ENCODE assay signal across 1 cellular context in the genomic region with DNA sequence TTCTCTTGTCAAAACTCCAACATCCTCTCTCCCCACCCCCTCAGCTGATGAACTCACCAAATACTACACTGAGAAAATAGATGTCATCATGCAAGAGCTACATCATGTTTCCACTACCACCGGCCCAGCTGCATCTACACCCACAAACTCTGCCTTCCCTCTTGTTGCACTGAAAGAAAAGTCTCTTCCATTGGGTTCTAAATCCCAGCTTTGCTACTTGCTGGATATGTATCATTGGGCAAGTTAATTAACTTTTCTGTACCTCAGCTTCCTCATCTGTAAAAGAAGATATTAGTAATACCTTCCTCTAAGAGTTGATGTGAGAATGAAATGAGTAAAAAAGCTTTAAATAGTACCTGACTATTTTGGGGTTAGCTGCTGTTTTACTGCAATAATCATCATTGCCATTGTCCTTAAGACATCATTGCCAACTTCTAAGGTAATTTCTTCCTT.
TF ChIP-seq lines count a peak whose summit lies in the region.

No MANE protein-coding gene starts in this region.

TF ChIP-seq in HepG2, 621 proteins besides CTCF, POLR2A, EP300 and RAD21 (continued from another document):
- TF ChIP-seq, protein P1, sequence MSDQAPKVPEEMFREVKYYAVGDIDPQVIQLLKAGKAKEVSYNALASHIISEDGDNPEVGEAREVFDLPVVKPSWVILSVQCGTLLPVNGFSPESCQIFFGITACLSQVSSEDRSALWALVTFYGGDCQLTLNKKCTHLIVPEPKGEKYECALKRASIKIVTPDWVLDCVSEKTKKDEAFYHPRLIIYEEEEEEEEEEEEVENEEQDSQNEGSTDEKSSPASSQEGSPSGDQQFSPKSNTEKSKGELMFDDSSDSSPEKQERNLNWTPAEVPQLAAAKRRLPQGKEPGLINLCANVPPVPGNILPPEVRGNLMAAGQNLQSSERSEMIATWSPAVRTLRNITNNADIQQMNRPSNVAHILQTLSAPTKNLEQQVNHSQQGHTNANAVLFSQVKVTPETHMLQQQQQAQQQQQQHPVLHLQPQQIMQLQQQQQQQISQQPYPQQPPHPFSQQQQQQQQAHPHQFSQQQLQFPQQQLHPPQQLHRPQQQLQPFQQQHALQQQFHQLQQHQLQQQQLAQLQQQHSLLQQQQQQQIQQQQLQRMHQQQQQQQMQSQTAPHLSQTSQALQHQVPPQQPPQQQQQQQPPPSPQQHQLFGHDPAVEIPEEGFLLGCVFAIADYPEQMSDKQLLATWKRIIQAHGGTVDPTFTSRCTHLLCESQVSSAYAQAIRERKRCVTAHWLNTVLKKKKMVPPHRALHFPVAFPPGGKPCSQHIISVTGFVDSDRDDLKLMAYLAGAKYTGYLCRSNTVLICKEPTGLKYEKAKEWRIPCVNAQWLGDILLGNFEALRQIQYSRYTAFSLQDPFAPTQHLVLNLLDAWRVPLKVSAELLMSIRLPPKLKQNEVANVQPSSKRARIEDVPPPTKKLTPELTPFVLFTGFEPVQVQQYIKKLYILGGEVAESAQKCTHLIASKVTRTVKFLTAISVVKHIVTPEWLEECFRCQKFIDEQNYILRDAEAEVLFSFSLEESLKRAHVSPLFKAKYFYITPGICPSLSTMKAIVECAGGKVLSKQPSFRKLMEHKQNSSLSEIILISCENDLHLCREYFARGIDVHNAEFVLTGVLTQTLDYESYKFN (CRISPR knock-in tag; conservative IDR thresholded peaks at IDR 0.05), result no peak
- TF ChIP-seq, protein P2, sequence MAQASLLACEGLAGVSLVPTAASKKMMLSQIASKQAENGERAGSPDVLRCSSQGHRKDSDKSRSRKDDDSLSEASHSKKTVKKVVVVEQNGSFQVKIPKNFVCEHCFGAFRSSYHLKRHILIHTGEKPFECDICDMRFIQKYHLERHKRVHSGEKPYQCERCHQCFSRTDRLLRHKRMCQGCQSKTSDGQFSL (CRISPR knock-in tag; IDR thresholded peaks at IDR 0.05), result no peak
- TF ChIP-seq, protein P3, sequence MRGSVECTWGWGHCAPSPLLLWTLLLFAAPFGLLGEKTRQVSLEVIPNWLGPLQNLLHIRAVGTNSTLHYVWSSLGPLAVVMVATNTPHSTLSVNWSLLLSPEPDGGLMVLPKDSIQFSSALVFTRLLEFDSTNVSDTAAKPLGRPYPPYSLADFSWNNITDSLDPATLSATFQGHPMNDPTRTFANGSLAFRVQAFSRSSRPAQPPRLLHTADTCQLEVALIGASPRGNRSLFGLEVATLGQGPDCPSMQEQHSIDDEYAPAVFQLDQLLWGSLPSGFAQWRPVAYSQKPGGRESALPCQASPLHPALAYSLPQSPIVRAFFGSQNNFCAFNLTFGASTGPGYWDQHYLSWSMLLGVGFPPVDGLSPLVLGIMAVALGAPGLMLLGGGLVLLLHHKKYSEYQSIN (CRISPR knock-in tag; IDR thresholded peaks at IDR 0.05; ENCODE audit: borderline replicate concordance), result no peak
- no peak for TF ChIP-seq ZSCAN31 (CRISPR knock-in tag; IDR thresholded peaks at IDR 0.05; ENCODE audit: low read depth)
- TF ChIP-seq, protein P4, sequence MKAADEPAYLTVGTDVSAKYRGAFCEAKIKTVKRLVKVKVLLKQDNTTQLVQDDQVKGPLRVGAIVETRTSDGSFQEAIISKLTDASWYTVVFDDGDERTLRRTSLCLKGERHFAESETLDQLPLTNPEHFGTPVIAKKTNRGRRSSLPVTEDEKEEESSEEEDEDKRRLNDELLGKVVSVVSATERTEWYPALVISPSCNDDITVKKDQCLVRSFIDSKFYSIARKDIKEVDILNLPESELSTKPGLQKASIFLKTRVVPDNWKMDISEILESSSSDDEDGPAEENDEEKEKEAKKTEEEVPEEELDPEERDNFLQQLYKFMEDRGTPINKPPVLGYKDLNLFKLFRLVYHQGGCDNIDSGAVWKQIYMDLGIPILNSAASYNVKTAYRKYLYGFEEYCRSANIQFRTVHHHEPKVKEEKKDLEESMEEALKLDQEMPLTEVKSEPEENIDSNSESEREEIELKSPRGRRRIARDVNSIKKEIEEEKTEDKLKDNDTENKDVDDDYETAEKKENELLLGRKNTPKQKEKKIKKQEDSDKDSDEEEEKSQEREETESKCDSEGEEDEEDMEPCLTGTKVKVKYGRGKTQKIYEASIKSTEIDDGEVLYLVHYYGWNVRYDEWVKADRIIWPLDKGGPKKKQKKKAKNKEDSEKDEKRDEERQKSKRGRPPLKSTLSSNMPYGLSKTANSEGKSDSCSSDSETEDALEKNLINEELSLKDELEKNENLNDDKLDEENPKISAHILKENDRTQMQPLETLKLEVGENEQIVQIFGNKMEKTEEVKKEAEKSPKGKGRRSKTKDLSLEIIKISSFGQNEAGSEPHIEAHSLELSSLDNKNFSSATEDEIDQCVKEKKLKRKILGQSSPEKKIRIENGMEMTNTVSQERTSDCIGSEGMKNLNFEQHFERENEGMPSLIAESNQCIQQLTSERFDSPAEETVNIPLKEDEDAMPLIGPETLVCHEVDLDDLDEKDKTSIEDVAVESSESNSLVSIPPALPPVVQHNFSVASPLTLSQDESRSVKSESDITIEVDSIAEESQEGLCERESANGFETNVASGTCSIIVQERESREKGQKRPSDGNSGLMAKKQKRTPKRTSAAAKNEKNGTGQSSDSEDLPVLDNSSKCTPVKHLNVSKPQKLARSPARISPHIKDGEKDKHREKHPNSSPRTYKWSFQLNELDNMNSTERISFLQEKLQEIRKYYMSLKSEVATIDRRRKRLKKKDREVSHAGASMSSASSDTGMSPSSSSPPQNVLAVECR (CRISPR knock-in tag; IDR thresholded peaks at IDR 0.05; ENCODE audit: borderline replicate concordance), result no peak
- no peak for TF ChIP-seq POLR2AphosphoS2 (IDR thresholded peaks at IDR 0.05; ENCODE audit: low read depth, low read length)
- TF ChIP-seq, protein P5, sequence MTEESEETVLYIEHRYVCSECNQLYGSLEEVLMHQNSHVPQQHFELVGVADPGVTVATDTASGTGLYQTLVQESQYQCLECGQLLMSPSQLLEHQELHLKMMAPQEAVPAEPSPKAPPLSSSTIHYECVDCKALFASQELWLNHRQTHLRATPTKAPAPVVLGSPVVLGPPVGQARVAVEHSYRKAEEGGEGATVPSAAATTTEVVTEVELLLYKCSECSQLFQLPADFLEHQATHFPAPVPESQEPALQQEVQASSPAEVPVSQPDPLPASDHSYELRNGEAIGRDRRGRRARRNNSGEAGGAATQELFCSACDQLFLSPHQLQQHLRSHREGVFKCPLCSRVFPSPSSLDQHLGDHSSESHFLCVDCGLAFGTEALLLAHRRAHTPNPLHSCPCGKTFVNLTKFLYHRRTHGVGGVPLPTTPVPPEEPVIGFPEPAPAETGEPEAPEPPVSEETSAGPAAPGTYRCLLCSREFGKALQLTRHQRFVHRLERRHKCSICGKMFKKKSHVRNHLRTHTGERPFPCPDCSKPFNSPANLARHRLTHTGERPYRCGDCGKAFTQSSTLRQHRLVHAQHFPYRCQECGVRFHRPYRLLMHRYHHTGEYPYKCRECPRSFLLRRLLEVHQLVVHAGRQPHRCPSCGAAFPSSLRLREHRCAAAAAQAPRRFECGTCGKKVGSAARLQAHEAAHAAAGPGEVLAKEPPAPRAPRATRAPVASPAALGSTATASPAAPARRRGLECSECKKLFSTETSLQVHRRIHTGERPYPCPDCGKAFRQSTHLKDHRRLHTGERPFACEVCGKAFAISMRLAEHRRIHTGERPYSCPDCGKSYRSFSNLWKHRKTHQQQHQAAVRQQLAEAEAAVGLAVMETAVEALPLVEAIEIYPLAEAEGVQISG (CRISPR knock-in tag; IDR thresholded peaks at IDR 0.05), result no peak
- TF ChIP-seq, protein P6, sequence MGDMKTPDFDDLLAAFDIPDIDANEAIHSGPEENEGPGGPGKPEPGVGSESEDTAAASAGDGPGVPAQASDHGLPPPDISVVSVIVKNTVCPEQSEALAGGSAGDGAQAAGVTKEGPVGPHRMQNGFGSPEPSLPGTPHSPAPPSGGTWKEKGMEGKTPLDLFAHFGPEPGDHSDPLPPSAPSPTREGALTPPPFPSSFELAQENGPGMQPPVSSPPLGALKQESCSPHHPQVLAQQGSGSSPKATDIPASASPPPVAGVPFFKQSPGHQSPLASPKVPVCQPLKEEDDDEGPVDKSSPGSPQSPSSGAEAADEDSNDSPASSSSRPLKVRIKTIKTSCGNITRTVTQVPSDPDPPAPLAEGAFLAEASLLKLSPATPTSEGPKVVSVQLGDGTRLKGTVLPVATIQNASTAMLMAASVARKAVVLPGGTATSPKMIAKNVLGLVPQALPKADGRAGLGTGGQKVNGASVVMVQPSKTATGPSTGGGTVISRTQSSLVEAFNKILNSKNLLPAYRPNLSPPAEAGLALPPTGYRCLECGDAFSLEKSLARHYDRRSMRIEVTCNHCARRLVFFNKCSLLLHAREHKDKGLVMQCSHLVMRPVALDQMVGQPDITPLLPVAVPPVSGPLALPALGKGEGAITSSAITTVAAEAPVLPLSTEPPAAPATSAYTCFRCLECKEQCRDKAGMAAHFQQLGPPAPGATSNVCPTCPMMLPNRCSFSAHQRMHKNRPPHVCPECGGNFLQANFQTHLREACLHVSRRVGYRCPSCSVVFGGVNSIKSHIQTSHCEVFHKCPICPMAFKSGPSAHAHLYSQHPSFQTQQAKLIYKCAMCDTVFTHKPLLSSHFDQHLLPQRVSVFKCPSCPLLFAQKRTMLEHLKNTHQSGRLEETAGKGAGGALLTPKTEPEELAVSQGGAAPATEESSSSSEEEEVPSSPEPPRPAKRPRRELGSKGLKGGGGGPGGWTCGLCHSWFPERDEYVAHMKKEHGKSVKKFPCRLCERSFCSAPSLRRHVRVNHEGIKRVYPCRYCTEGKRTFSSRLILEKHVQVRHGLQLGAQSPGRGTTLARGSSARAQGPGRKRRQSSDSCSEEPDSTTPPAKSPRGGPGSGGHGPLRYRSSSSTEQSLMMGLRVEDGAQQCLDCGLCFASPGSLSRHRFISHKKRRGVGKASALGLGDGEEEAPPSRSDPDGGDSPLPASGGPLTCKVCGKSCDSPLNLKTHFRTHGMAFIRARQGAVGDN (CRISPR knock-in tag; IDR thresholded peaks at IDR 0.05), result no peak
- TF ChIP-seq, protein P7, sequence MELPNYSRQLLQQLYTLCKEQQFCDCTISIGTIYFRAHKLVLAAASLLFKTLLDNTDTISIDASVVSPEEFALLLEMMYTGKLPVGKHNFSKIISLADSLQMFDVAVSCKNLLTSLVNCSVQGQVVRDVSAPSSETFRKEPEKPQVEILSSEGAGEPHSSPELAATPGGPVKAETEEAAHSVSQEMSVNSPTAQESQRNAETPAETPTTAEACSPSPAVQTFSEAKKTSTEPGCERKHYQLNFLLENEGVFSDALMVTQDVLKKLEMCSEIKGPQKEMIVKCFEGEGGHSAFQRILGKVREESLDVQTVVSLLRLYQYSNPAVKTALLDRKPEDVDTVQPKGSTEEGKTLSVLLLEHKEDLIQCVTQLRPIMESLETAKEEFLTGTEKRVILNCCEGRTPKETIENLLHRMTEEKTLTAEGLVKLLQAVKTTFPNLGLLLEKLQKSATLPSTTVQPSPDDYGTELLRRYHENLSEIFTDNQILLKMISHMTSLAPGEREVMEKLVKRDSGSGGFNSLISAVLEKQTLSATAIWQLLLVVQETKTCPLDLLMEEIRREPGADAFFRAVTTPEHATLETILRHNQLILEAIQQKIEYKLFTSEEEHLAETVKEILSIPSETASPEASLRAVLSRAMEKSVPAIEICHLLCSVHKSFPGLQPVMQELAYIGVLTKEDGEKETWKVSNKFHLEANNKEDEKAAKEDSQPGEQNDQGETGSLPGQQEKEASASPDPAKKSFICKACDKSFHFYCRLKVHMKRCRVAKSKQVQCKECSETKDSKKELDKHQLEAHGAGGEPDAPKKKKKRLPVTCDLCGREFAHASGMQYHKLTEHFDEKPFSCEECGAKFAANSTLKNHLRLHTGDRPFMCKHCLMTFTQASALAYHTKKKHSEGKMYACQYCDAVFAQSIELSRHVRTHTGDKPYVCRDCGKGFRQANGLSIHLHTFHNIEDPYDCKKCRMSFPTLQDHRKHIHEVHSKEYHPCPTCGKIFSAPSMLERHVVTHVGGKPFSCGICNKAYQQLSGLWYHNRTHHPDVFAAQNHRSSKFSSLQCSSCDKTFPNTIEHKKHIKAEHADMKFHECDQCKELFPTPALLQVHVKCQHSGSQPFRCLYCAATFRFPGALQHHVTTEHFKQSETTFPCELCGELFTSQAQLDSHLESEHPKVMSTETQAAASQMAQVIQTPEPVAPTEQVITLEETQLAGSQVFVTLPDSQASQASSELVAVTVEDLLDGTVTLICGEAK (IDR thresholded peaks at IDR 0.05), result no peak
- TF ChIP-seq, protein P7 (CRISPR knock-in tag; IDR thresholded peaks at IDR 0.05), result no peak
- no peak for TF ChIP-seq CBX1 (IDR thresholded peaks at IDR 0.05; ENCODE audit: low read depth)
- no peak for TF ChIP-seq ZMYM3 (CRISPR knock-in tag; IDR thresholded peaks at IDR 0.05)
- TF ChIP-seq GATAD2A (CRISPR knock-in tag; IDR thresholded peaks at IDR 0.05), result no peak
- no peak for TF ChIP-seq KMT2B (CRISPR knock-in tag; IDR thresholded peaks at IDR 0.05)
- TF ChIP-seq ZNF510 (CRISPR knock-in tag; IDR thresholded peaks at IDR 0.05; ENCODE audit: low read depth), result no peak
- no peak for TF ChIP-seq SRY (CRISPR knock-in tag; IDR thresholded peaks at IDR 0.05)
- TF ChIP-seq, protein P8, sequence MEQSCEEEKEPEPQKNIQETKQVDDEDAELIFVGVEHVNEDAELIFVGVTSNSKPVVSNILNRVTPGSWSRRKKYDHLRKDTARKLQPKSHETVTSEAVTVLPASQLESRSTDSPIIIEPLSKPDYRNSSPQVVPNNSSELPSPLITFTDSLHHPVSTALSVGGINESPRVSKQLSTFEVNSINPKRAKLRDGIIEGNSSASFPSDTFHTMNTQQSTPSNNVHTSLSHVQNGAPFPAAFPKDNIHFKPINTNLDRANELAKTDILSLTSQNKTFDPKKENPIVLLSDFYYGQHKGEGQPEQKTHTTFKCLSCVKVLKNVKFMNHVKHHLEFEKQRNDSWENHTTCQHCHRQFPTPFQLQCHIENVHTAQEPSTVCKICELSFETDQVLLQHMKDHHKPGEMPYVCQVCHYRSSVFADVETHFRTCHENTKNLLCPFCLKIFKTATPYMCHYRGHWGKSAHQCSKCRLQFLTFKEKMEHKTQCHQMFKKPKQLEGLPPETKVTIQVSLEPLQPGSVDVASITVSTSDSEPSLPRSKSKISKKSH (CRISPR knock-in tag; IDR thresholded peaks at IDR 0.05; ENCODE audit: borderline replicate concordance), result no peak
